ENCODE assay signal across 1 cellular context in genomic region chr19:55641376-55642152, GRCh38.
TF ChIP-seq lines count a peak whose summit lies in the region.

No MANE protein-coding gene starts in this region.

TF ChIP-seq in HEK293, 187 proteins besides CTCF, POLR2A, EP300 and RAD21 (continued from another document and continues in another):
- TF ChIP-seq PRDM2 (tag by site-specific recombination; IDR thresholded peaks at IDR 0.05; ENCODE audit: borderline replicate concordance) (no peak), ZNF518A (tag by site-specific recombination; conservative IDR thresholded peaks at IDR 0.05; ENCODE audit: low read depth) (no peak), KLF8 (tag by site-specific recombination; IDR thresholded peaks at IDR 0.05) (peak; percentile 71), ZNF830 (tag by site-specific recombination; IDR thresholded peaks at IDR 0.05; ENCODE audit: low read depth) (no peak), ZNF664 (tag by site-specific recombination; IDR thresholded peaks at IDR 0.05) (no peak), ZNF704 (tag by site-specific recombination; IDR thresholded peaks at IDR 0.05) (no peak), ZBTB1 (tag by site-specific recombination; IDR thresholded peaks at IDR 0.05) (no peak), ZNF510 (tag by site-specific recombination; IDR thresholded peaks at IDR 0.05; ENCODE audit: insufficient replicate concordance) (no peak), PRDM1 (tag by site-specific recombination; IDR thresholded peaks at IDR 0.05) (peak; percentile 93), ZXDB (tag by site-specific recombination; IDR thresholded peaks at IDR 0.05) (peak; percentile 63), ZNF521 (tag by site-specific recombination; IDR thresholded peaks at IDR 0.05) (no peak), KLF16 (tag by site-specific recombination; IDR thresholded peaks at IDR 0.05) (no peak), SP2 (tag by site-specific recombination; IDR thresholded peaks at IDR 0.05) (peak; percentile 19; the same call in 1 of the 2 replicates), ZNF114 (tag by site-specific recombination; IDR thresholded peaks at IDR 0.05) (no peak), ZNF366 (tag by site-specific recombination; conservative IDR thresholded peaks at IDR 0.05) (peak; percentile 78), ZNF639 (tag by site-specific recombination; IDR thresholded peaks at IDR 0.05) (no peak), FEZF1 (tag by site-specific recombination; IDR thresholded peaks at IDR 0.05) (no peak), GFI1B (tag by site-specific recombination; IDR thresholded peaks at IDR 0.05) (0 out of 2 replicates have a peak, but pooled peaks have one; percentile 6), GLIS2 (tag by site-specific recombination; IDR thresholded peaks at IDR 0.05) (peak; percentile 1; the same call in 1 of the 2 replicates), ZNF157 (tag by site-specific recombination; IDR thresholded peaks at IDR 0.05) (no peak), ZNF175 (tag by site-specific recombination; IDR thresholded peaks at IDR 0.05) (no peak), ZNF354C (tag by site-specific recombination; IDR thresholded peaks at IDR 0.05; ENCODE audit: borderline replicate concordance, low read depth) (no peak), ZBTB26 (tag by site-specific recombination; optimal IDR thresholded peaks at IDR 0.05) (peak; percentile 1), ZNF624 (tag by site-specific recombination; IDR thresholded peaks at IDR 0.05) (no peak), ZNF549 (tag by site-specific recombination; IDR thresholded peaks at IDR 0.05) (no peak), ZFP37 (tag by site-specific recombination; IDR thresholded peaks at IDR 0.05) (no peak; the same call in 1 of the 2 replicates), PATZ1 (tag by site-specific recombination; IDR thresholded peaks at IDR 0.05) (peak; percentile 88; the same call in 1 of the 2 replicates), ZNF37A (tag by site-specific recombination; IDR thresholded peaks at IDR 0.05) (no peak), ZNF416 (tag by site-specific recombination; IDR thresholded peaks at IDR 0.05) (no peak), MYNN (tag by site-specific recombination; IDR thresholded peaks at IDR 0.05; ENCODE audit: borderline replicate concordance) (no peak), ZNF658 (tag by site-specific recombination; IDR thresholded peaks at IDR 0.05) (no peak), ZNF391 (tag by site-specific recombination; IDR thresholded peaks at IDR 0.05; ENCODE audit: borderline replicate concordance, low read depth) (no peak), BCL11B (tag by site-specific recombination; IDR thresholded peaks at IDR 0.05; ENCODE audit: low read depth) (no peak), ZNF211 (tag by site-specific recombination; IDR thresholded peaks at IDR 0.05; ENCODE audit: low read depth) (no peak), ZNF776 (tag by site-specific recombination; IDR thresholded peaks at IDR 0.05; ENCODE audit: borderline replicate concordance) (no peak), ZBTB48 (tag by site-specific recombination; IDR thresholded peaks at IDR 0.05) (no peak; the same call in 1 of the 2 replicates), TCF7L2 (IDR thresholded peaks at IDR 0.05; ENCODE audit: borderline replicate concordance, low read depth, low read length) (no peak), ZBTB49 (tag by site-specific recombination; IDR thresholded peaks at IDR 0.05; ENCODE audit: low read depth) (no peak), ELK4 (IDR thresholded peaks at IDR 0.05; ENCODE audit: borderline replicate concordance, low read depth, low read length) (no peak), RBAK (tag by site-specific recombination; IDR thresholded peaks at IDR 0.05) (no peak), ZNF140 (tag by site-specific recombination; IDR thresholded peaks at IDR 0.05) (no peak), ZNF600 (tag by site-specific recombination; IDR thresholded peaks at IDR 0.05) (peak; percentile 75)
